ENCODE assay signal across 1 cellular context in genomic region chr16:11126389-11127072, GRCh38.
TF ChIP-seq lines count a peak whose summit lies in the region.

No MANE protein-coding gene starts in this region.

TF ChIP-seq in WTC11, 78 proteins besides CTCF, POLR2A, EP300 and RAD21 (continued from another document):
- TF ChIP-seq, protein P1, sequence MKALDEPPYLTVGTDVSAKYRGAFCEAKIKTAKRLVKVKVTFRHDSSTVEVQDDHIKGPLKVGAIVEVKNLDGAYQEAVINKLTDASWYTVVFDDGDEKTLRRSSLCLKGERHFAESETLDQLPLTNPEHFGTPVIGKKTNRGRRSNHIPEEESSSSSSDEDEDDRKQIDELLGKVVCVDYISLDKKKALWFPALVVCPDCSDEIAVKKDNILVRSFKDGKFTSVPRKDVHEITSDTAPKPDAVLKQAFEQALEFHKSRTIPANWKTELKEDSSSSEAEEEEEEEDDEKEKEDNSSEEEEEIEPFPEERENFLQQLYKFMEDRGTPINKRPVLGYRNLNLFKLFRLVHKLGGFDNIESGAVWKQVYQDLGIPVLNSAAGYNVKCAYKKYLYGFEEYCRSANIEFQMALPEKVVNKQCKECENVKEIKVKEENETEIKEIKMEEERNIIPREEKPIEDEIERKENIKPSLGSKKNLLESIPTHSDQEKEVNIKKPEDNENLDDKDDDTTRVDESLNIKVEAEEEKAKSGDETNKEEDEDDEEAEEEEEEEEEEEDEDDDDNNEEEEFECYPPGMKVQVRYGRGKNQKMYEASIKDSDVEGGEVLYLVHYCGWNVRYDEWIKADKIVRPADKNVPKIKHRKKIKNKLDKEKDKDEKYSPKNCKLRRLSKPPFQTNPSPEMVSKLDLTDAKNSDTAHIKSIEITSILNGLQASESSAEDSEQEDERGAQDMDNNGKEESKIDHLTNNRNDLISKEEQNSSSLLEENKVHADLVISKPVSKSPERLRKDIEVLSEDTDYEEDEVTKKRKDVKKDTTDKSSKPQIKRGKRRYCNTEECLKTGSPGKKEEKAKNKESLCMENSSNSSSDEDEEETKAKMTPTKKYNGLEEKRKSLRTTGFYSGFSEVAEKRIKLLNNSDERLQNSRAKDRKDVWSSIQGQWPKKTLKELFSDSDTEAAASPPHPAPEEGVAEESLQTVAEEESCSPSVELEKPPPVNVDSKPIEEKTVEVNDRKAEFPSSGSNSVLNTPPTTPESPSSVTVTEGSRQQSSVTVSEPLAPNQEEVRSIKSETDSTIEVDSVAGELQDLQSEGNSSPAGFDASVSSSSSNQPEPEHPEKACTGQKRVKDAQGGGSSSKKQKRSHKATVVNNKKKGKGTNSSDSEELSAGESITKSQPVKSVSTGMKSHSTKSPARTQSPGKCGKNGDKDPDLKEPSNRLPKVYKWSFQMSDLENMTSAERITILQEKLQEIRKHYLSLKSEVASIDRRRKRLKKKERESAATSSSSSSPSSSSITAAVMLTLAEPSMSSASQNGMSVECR (CRISPR knock-in tag; IDR thresholded peaks at IDR 0.05; ENCODE audit: borderline replicate concordance) = no peak
- TF ChIP-seq E2F5 (CRISPR knock-in tag; IDR thresholded peaks at IDR 0.05) (no peak), JUN (CRISPR knock-in tag; IDR thresholded peaks at IDR 0.05) (no peak), JAZF1 (CRISPR knock-in tag; IDR thresholded peaks at IDR 0.05) (no peak), ZNF121 (CRISPR knock-in tag; IDR thresholded peaks at IDR 0.05) (no peak), ZNF138 (CRISPR knock-in tag; conservative IDR thresholded peaks at IDR 0.05) (no peak), NR2C2 (CRISPR knock-in tag; IDR thresholded peaks at IDR 0.05) (no peak)
- TF ChIP-seq, protein P2, sequence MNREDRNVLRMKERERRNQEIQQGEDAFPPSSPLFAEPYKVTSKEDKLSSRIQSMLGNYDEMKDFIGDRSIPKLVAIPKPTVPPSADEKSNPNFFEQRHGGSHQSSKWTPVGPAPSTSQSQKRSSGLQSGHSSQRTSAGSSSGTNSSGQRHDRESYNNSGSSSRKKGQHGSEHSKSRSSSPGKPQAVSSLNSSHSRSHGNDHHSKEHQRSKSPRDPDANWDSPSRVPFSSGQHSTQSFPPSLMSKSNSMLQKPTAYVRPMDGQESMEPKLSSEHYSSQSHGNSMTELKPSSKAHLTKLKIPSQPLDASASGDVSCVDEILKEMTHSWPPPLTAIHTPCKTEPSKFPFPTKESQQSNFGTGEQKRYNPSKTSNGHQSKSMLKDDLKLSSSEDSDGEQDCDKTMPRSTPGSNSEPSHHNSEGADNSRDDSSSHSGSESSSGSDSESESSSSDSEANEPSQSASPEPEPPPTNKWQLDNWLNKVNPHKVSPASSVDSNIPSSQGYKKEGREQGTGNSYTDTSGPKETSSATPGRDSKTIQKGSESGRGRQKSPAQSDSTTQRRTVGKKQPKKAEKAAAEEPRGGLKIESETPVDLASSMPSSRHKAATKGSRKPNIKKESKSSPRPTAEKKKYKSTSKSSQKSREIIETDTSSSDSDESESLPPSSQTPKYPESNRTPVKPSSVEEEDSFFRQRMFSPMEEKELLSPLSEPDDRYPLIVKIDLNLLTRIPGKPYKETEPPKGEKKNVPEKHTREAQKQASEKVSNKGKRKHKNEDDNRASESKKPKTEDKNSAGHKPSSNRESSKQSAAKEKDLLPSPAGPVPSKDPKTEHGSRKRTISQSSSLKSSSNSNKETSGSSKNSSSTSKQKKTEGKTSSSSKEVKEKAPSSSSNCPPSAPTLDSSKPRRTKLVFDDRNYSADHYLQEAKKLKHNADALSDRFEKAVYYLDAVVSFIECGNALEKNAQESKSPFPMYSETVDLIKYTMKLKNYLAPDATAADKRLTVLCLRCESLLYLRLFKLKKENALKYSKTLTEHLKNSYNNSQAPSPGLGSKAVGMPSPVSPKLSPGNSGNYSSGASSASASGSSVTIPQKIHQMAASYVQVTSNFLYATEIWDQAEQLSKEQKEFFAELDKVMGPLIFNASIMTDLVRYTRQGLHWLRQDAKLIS (CRISPR knock-in tag; IDR thresholded peaks at IDR 0.05; ENCODE audit: borderline replicate concordance) = no peak
- TF ChIP-seq, protein P3, sequence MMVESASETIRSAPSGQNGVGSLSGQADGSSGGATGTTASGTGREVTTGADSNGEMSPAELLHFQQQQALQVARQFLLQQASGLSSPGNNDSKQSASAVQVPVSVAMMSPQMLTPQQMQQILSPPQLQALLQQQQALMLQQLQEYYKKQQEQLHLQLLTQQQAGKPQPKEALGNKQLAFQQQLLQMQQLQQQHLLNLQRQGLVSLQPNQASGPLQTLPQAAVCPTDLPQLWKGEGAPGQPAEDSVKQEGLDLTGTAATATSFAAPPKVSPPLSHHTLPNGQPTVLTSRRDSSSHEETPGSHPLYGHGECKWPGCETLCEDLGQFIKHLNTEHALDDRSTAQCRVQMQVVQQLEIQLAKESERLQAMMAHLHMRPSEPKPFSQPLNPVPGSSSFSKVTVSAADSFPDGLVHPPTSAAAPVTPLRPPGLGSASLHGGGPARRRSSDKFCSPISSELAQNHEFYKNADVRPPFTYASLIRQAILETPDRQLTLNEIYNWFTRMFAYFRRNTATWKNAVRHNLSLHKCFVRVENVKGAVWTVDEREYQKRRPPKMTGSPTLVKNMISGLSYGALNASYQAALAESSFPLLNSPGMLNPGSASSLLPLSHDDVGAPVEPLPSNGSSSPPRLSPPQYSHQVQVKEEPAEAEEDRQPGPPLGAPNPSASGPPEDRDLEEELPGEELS (CRISPR knock-in tag; IDR thresholded peaks at IDR 0.05) = no peak
- TF ChIP-seq, protein P4, sequence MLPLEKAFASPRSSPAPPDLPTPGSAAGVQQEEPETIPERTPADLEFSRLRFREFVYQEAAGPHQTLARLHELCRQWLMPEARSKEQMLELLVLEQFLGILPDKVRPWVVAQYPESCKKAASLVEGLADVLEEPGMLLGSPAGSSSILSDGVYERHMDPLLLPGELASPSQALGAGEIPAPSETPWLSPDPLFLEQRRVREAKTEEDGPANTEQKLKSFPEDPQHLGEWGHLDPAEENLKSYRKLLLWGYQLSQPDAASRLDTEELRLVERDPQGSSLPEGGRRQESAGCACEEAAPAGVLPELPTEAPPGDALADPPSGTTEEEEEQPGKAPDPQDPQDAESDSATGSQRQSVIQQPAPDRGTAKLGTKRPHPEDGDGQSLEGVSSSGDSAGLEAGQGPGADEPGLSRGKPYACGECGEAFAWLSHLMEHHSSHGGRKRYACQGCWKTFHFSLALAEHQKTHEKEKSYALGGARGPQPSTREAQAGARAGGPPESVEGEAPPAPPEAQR (CRISPR knock-in tag; IDR thresholded peaks at IDR 0.05) = no peak
TF ChIP-seq in WTC11: peak in this region for 0.
